Comparison of ENCODE assay signal across 20 cellular contexts in the genomic region with DNA sequence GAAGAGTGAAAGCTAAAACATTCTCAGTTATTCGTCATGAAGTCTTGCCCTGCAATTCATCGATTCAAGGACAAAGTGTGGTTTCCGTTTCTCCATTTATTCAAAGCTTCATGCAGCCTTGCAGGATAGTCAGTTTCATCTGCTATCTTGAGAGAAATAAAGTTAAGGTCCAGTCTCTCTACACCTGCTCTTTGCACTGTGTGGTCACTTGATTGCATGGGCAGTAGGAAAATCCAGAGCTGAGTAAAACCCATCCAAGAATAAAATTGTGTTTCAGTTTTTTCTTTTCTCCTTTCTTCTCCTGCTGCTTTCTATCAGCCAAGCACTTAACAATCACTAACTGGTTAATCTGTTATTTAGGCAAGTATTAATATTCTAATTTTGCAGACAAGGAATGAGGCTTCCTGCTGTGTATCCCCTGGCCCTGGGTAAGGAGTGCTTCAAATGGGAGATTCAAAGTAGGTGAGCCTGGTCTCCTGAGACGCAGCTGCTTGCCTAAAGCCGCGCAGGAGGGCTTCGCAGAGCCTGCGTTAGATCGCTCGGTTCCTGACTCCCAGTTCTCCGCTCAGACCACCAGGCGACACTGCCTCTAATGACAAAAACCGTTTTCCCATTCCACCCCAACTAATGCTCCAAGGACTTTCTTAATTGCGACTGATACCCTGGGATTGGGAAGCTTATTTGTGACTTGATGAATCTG.
"Had no signal": no experiment of that assay in that cellular context is flagged by ENCODE, and none has a peak within 500 bp of the region (broad histone marks: within the 10 kb centered on the region; RNA-seq: fewer than 3 reads in every experiment).

No MANE protein-coding gene starts in this region.

- H3K27me3 Mint-ChIP-seq: stimulated activated naive CD8-positive, alpha-beta T cell treated with anti-CD3 and anti-CD28 coated beads, Interleukin-15, Interleukin-2, amounts not matched to agents 100 ng/mL and 50 ng/mL, for 24 hours had no signal

- H3K27me3 ChIP-seq: adrenal gland, esophagus muscularis mucosa, gastroesophageal sphincter, heart right ventricle, left lung, transverse colon, uterus had no signal

- H3K27ac ChIP-seq: adrenal gland, esophagus muscularis mucosa, gastroesophageal sphincter, heart right ventricle, left lung, transverse colon, uterus, VCaP had no signal

- H3K27ac Mint-ChIP-seq: activated naive CD4-positive, alpha-beta T cell treated with anti-CD3 and anti-CD28 coated beads, Interleukin-2, amount 50 U/mL, for 72 hours; progenitor cell of endocrine pancreas; stimulated activated naive CD8-positive, alpha-beta T cell treated with anti-CD3 and anti-CD28 coated beads, Interleukin-15, Interleukin-2, amounts not matched to agents 100 ng/mL and 50 ng/mL, for 24 hours had no signal

- H3K9me3 ChIP-seq: adrenal gland, esophagus muscularis mucosa, gastroesophageal sphincter, heart right ventricle, left lung, transverse colon, uterus had no signal

- H3K36me3 Mint-ChIP-seq: activated naive CD4-positive, alpha-beta T cell treated with anti-CD3 and anti-CD28 coated beads, Interleukin-2, amount 50 U/mL, for 72 hours had no signal

- H3K9me3 Mint-ChIP-seq: activated naive CD4-positive, alpha-beta T cell treated with anti-CD3 and anti-CD28 coated beads, Interleukin-2, amount 50 U/mL, for 72 hours; stimulated activated naive CD8-positive, alpha-beta T cell treated with anti-CD3 and anti-CD28 coated beads, Interleukin-15, Interleukin-2, amounts not matched to agents 100 ng/mL and 50 ng/mL, for 24 hours had no signal

- H3K4me1 ChIP-seq: adrenal gland, esophagus muscularis mucosa, gastroesophageal sphincter, heart right ventricle, left lung, transverse colon, uterus had no signal

- H3K4me3 Mint-ChIP-seq: stimulated activated naive CD8-positive, alpha-beta T cell treated with anti-CD3 and anti-CD28 coated beads, Interleukin-15, Interleukin-2, amounts not matched to agents 100 ng/mL and 50 ng/mL, for 24 hours had no signal

- H3K36me3 ChIP-seq: adrenal gland, esophagus muscularis mucosa, gastroesophageal sphincter, heart right ventricle, left lung, transverse colon, uterus had no signal

- H3K4me3 ChIP-seq: adrenal gland, esophagus muscularis mucosa, gastroesophageal sphincter, heart right ventricle, left lung, transverse colon, uterus had no signal

- ATAC-seq: activated naive CD4-positive, alpha-beta T cell treated with anti-CD3 and anti-CD28 coated beads, Interleukin-2, amount 50 U/mL, for 72 hours; gastroesophageal sphincter; heart right ventricle; left lung; right cardiac atrium had no signal

- DNase-seq: activated CD4-positive, alpha-beta T cell treated with anti-CD3 and anti-CD28 coated beads for 1 hour; activated gamma-delta T cell; adrenal gland; cerebellar nuclear complex; cortex of kidney; effector CD4-positive, alpha-beta T cell; heart right ventricle; kidney; left lung; midbrain; right cardiac atrium; T-helper 2 cell; transverse colon; uterus had no signal
